Comparison of ENCODE assay signal across 1 cellular context in the genomic region with DNA sequence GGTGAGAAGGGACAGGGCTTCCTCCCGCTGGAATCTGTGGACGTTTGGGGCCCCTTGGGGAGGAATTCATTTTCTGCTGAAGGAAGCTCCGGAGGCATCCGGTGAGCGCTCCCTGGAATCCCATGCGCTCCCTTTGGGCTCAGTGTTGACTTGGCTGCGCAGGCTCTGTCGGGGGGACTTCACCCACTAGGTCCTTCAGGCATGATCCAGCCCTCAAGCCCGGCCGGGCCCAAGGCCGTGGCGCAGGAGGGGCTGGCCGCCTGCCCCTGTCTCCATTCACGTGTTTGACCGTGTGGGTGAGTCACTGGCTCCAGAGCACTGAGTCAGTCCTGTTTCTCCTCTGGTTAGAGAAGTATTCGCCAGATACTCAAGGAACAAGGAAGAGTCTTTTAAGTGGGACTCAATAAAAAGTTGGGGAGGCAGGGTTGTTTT.
TF ChIP-seq lines count a peak whose summit lies in the region.

No MANE protein-coding gene starts in this region.

TF ChIP-seq in HepG2, 621 proteins besides CTCF, POLR2A, EP300 and RAD21 (continued from another document and continues in another):
- TF ChIP-seq, protein P1, sequence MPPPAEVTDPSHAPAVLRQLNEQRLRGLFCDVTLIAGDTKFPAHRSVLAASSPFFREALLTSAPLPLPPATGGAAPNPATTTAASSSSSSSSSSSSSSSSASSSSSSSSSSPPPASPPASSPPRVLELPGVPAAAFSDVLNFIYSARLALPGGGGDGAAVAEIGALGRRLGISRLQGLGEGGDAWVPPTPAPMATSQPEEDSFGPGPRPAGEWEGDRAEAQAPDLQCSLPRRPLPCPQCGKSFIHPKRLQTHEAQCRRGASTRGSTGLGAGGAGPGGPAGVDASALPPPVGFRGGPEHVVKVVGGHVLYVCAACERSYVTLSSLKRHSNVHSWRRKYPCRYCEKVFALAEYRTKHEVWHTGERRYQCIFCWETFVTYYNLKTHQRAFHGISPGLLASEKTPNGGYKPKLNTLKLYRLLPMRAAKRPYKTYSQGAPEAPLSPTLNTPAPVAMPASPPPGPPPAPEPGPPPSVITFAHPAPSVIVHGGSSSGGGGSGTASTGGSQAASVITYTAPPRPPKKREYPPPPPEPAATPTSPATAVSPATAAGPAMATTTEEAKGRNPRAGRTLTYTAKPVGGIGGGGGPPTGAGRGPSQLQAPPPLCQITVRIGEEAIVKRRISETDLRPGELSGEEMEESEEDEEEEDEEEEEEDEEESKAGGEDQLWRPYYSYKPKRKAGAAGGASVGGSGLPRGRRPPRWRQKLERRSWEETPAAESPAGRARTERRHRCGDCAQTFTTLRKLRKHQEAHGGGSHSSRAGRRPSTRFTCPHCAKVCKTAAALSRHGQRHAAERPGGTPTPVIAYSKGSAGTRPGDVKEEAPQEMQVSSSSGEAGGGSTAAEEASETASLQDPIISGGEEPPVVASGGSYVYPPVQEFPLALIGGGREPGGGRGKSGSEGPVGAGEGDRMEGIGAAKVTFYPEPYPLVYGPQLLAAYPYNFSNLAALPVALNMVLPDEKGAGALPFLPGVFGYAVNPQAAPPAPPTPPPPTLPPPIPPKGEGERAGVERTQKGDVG (CRISPR knock-in tag; IDR thresholded peaks at IDR 0.05; ENCODE audit: borderline replicate concordance), result no peak
- TF ChIP-seq SOX13 (IDR thresholded peaks at IDR 0.05), result no peak
- peak in 1 of 2 experiments; percentile 42; a peak in 1 of 4 replicates for TF ChIP-seq SOX13 (CRISPR knock-in tag; conservative IDR thresholded peaks at IDR 0.05 in 1 of 2, IDR thresholded peaks at IDR 0.05 in 1 of 2)
- TF ChIP-seq, protein P2, sequence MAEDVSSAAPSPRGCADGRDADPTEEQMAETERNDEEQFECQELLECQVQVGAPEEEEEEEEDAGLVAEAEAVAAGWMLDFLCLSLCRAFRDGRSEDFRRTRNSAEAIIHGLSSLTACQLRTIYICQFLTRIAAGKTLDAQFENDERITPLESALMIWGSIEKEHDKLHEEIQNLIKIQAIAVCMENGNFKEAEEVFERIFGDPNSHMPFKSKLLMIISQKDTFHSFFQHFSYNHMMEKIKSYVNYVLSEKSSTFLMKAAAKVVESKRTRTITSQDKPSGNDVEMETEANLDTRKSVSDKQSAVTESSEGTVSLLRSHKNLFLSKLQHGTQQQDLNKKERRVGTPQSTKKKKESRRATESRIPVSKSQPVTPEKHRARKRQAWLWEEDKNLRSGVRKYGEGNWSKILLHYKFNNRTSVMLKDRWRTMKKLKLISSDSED (CRISPR knock-in tag; IDR thresholded peaks at IDR 0.05), result no peak
- TF ChIP-seq, protein P3, sequence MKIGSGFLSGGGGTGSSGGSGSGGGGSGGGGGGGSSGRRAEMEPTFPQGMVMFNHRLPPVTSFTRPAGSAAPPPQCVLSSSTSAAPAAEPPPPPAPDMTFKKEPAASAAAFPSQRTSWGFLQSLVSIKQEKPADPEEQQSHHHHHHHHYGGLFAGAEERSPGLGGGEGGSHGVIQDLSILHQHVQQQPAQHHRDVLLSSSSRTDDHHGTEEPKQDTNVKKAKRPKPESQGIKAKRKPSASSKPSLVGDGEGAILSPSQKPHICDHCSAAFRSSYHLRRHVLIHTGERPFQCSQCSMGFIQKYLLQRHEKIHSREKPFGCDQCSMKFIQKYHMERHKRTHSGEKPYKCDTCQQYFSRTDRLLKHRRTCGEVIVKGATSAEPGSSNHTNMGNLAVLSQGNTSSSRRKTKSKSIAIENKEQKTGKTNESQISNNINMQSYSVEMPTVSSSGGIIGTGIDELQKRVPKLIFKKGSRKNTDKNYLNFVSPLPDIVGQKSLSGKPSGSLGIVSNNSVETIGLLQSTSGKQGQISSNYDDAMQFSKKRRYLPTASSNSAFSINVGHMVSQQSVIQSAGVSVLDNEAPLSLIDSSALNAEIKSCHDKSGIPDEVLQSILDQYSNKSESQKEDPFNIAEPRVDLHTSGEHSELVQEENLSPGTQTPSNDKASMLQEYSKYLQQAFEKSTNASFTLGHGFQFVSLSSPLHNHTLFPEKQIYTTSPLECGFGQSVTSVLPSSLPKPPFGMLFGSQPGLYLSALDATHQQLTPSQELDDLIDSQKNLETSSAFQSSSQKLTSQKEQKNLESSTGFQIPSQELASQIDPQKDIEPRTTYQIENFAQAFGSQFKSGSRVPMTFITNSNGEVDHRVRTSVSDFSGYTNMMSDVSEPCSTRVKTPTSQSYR (CRISPR knock-in tag; IDR thresholded peaks at IDR 0.05; ENCODE audit: borderline replicate concordance), result no peak
- no peak for TF ChIP-seq ZNF430 (CRISPR knock-in tag; IDR thresholded peaks at IDR 0.05)
- no peak for TF ChIP-seq SRSF1 (optimal IDR thresholded peaks at IDR 0.05; ENCODE audit: low read depth, low read length)
- TF ChIP-seq HNRNPLL (IDR thresholded peaks at IDR 0.05; ENCODE audit: low read depth, low read length, poor library complexity, severe bottlenecking), result peak; percentile 54
- TF ChIP-seq ZNF441 (CRISPR knock-in tag; IDR thresholded peaks at IDR 0.05; ENCODE audit: borderline replicate concordance), result no peak
- TF ChIP-seq, protein P4, sequence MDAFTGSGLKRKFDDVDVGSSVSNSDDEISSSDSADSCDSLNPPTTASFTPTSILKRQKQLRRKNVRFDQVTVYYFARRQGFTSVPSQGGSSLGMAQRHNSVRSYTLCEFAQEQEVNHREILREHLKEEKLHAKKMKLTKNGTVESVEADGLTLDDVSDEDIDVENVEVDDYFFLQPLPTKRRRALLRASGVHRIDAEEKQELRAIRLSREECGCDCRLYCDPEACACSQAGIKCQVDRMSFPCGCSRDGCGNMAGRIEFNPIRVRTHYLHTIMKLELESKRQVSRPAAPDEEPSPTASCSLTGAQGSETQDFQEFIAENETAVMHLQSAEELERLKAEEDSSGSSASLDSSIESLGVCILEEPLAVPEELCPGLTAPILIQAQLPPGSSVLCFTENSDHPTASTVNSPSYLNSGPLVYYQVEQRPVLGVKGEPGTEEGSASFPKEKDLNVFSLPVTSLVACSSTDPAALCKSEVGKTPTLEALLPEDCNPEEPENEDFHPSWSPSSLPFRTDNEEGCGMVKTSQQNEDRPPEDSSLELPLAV (CRISPR knock-in tag; conservative IDR thresholded peaks at IDR 0.05; ENCODE audit: low read depth), result no peak
- TF ChIP-seq ZNF30 (CRISPR knock-in tag; IDR thresholded peaks at IDR 0.05), result no peak
- TF ChIP-seq, protein P5, sequence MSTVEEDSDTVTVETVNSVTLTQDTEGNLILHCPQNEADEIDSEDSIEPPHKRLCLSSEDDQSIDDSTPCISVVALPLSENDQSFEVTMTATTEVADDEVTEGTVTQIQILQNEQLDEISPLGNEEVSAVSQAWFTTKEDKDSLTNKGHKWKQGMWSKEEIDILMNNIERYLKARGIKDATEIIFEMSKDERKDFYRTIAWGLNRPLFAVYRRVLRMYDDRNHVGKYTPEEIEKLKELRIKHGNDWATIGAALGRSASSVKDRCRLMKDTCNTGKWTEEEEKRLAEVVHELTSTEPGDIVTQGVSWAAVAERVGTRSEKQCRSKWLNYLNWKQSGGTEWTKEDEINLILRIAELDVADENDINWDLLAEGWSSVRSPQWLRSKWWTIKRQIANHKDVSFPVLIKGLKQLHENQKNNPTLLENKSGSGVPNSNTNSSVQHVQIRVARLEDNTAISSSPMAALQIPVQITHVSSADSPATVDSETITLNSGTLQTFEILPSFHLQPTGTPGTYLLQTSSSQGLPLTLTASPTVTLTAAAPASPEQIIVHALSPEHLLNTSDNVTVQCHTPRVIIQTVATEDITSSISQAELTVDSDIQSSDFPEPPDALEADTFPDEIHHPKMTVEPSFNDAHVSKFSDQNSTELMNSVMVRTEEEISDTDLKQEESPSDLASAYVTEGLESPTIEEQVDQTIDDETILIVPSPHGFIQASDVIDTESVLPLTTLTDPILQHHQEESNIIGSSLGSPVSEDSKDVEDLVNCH (CRISPR knock-in tag; IDR thresholded peaks at IDR 0.05), result no peak
- no peak for TF ChIP-seq ATRX (CRISPR knock-in tag; IDR thresholded peaks at IDR 0.05; ENCODE audit: borderline replicate concordance)
- TF ChIP-seq ZNF670 (CRISPR knock-in tag; IDR thresholded peaks at IDR 0.05; ENCODE audit: borderline replicate concordance), result no peak
- TF ChIP-seq, protein P6, sequence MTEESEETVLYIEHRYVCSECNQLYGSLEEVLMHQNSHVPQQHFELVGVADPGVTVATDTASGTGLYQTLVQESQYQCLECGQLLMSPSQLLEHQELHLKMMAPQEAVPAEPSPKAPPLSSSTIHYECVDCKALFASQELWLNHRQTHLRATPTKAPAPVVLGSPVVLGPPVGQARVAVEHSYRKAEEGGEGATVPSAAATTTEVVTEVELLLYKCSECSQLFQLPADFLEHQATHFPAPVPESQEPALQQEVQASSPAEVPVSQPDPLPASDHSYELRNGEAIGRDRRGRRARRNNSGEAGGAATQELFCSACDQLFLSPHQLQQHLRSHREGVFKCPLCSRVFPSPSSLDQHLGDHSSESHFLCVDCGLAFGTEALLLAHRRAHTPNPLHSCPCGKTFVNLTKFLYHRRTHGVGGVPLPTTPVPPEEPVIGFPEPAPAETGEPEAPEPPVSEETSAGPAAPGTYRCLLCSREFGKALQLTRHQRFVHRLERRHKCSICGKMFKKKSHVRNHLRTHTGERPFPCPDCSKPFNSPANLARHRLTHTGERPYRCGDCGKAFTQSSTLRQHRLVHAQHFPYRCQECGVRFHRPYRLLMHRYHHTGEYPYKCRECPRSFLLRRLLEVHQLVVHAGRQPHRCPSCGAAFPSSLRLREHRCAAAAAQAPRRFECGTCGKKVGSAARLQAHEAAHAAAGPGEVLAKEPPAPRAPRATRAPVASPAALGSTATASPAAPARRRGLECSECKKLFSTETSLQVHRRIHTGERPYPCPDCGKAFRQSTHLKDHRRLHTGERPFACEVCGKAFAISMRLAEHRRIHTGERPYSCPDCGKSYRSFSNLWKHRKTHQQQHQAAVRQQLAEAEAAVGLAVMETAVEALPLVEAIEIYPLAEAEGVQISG (CRISPR knock-in tag; IDR thresholded peaks at IDR 0.05), result 0 out of 2 replicates have a peak, but pooled peaks have one; percentile 41
- TF ChIP-seq MYNN (CRISPR knock-in tag; IDR thresholded peaks at IDR 0.05; ENCODE audit: low read depth), result no peak
- no peak for TF ChIP-seq DR1 (CRISPR knock-in tag; IDR thresholded peaks at IDR 0.05)
- no peak for TF ChIP-seq ZNF235 (CRISPR knock-in tag; IDR thresholded peaks at IDR 0.05; ENCODE audit: borderline replicate concordance)
- TF ChIP-seq FOSL2 (CRISPR knock-in tag; IDR thresholded peaks at IDR 0.05), result peak; percentile 97
- TF ChIP-seq NBN (conservative IDR thresholded peaks at IDR 0.05), result no peak
- TF ChIP-seq ZNF839 (CRISPR knock-in tag; IDR thresholded peaks at IDR 0.05; ENCODE audit: borderline replicate concordance), result no peak
- TF ChIP-seq, protein P7, sequence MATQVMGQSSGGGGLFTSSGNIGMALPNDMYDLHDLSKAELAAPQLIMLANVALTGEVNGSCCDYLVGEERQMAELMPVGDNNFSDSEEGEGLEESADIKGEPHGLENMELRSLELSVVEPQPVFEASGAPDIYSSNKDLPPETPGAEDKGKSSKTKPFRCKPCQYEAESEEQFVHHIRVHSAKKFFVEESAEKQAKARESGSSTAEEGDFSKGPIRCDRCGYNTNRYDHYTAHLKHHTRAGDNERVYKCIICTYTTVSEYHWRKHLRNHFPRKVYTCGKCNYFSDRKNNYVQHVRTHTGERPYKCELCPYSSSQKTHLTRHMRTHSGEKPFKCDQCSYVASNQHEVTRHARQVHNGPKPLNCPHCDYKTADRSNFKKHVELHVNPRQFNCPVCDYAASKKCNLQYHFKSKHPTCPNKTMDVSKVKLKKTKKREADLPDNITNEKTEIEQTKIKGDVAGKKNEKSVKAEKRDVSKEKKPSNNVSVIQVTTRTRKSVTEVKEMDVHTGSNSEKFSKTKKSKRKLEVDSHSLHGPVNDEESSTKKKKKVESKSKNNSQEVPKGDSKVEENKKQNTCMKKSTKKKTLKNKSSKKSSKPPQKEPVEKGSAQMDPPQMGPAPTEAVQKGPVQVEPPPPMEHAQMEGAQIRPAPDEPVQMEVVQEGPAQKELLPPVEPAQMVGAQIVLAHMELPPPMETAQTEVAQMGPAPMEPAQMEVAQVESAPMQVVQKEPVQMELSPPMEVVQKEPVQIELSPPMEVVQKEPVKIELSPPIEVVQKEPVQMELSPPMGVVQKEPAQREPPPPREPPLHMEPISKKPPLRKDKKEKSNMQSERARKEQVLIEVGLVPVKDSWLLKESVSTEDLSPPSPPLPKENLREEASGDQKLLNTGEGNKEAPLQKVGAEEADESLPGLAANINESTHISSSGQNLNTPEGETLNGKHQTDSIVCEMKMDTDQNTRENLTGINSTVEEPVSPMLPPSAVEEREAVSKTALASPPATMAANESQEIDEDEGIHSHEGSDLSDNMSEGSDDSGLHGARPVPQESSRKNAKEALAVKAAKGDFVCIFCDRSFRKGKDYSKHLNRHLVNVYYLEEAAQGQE (IDR thresholded peaks at IDR 0.05; ENCODE audit: borderline replicate concordance in 1 of 2, low read depth in 1 of 2, low read length in 2 of 2), result no peak
- TF ChIP-seq ZNF616 (CRISPR knock-in tag; IDR thresholded peaks at IDR 0.05; ENCODE audit: low read depth), result no peak
- TF ChIP-seq, protein P8, sequence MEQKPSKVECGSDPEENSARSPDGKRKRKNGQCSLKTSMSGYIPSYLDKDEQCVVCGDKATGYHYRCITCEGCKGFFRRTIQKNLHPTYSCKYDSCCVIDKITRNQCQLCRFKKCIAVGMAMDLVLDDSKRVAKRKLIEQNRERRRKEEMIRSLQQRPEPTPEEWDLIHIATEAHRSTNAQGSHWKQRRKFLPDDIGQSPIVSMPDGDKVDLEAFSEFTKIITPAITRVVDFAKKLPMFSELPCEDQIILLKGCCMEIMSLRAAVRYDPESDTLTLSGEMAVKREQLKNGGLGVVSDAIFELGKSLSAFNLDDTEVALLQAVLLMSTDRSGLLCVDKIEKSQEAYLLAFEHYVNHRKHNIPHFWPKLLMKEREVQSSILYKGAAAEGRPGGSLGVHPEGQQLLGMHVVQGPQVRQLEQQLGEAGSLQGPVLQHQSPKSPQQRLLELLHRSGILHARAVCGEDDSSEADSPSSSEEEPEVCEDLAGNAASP (CRISPR knock-in tag; IDR thresholded peaks at IDR 0.05; ENCODE audit: borderline replicate concordance), result peak; percentile 12; the same call in 1 of the 2 replicates
- no peak for TF ChIP-seq ZSCAN29 (CRISPR knock-in tag; conservative IDR thresholded peaks at IDR 0.05)
- TF ChIP-seq ZNF383 (CRISPR knock-in tag; IDR thresholded peaks at IDR 0.05; ENCODE audit: borderline replicate concordance), result no peak
- TF ChIP-seq ZNF709 (CRISPR knock-in tag; IDR thresholded peaks at IDR 0.05), result no peak
- TF ChIP-seq, protein P9, sequence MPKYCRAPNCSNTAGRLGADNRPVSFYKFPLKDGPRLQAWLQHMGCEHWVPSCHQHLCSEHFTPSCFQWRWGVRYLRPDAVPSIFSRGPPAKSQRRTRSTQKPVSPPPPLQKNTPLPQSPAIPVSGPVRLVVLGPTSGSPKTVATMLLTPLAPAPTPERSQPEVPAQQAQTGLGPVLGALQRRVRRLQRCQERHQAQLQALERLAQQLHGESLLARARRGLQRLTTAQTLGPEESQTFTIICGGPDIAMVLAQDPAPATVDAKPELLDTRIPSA (CRISPR knock-in tag; IDR thresholded peaks at IDR 0.05; ENCODE audit: borderline replicate concordance), result no peak
- TF ChIP-seq ZNF205 (CRISPR knock-in tag; IDR thresholded peaks at IDR 0.05), result 0 out of 2 replicates have a peak, but pooled peaks have one; percentile 37
- no peak for TF ChIP-seq ZNF253 (CRISPR knock-in tag; IDR thresholded peaks at IDR 0.05; ENCODE audit: borderline replicate concordance)
- peak; percentile 48; the same call in 1 of the 2 replicates for TF ChIP-seq IRF2 (CRISPR knock-in tag; IDR thresholded peaks at IDR 0.05)
- no peak for TF ChIP-seq NPAS2 (CRISPR knock-in tag; IDR thresholded peaks at IDR 0.05; ENCODE audit: borderline replicate concordance)
- no peak for TF ChIP-seq NKX3-1 (CRISPR knock-in tag; IDR thresholded peaks at IDR 0.05)
- TF ChIP-seq ZNF317 (CRISPR knock-in tag; IDR thresholded peaks at IDR 0.05), result 0 out of 2 replicates have a peak, but pooled peaks have one; percentile 31
- TF ChIP-seq ZNF484 (CRISPR knock-in tag; IDR thresholded peaks at IDR 0.05; ENCODE audit: borderline replicate concordance, low read depth), result no peak
- no peak for TF ChIP-seq NR2F1 (CRISPR knock-in tag; IDR thresholded peaks at IDR 0.05)
- no peak for TF ChIP-seq ASH2L (IDR thresholded peaks at IDR 0.05; ENCODE audit: insufficient read length, low read depth, low read length)
